In the genomic region with DNA sequence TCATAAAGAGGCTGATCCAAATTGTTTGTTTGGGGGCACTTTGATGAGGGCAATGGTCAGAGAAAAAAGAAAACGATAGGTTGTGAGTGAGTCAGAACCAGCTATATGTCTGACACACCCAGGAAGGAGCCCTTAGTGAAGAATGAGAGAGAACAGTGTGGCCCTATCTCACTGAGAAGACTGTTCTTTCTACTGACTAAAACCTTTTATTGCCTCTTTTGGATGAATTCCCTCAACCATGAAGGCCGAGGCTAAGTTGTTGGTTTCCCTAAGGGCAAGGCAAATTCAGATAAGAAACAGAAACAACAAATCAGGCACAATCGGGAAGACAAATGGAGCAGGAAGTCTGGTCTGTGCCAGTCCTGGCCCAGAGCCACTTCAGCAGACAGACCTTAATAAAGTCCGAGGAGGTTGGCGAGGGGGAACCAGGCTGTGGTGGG, we compare ENCODE assay signal across 1 cellular context.
TF ChIP-seq lines count a peak whose summit lies in the region.

No MANE protein-coding gene starts in this region.

TF ChIP-seq in SK-N-SH, 30 proteins besides CTCF, POLR2A, EP300 and RAD21 (continued from another document):
- TF ChIP-seq PBX3 (IDR thresholded peaks at IDR 0.05) (peak; percentile 75), GABPA (IDR thresholded peaks at IDR 0.05; ENCODE audit: low read depth) (no peak), SMC3 (IDR thresholded peaks at IDR 0.05; ENCODE audit: low read depth, low read length) (peak; percentile 14; the same call in 1 of the 2 replicates), MEF2A (IDR thresholded peaks at IDR 0.05; ENCODE audit: borderline replicate concordance, low read depth) (no peak), TCF12 (IDR thresholded peaks at IDR 0.05) (peak; percentile 81), RXRA (IDR thresholded peaks at IDR 0.05; ENCODE audit: borderline replicate concordance, low read depth) (peak; percentile 17; the same call in 1 of the 2 replicates), POLR2AphosphoS5 (IDR thresholded peaks at IDR 0.05; ENCODE audit: low read depth, low read length) (no peak; the same call in 1 of the 2 replicates), ELF1 (IDR thresholded peaks at IDR 0.05) (no peak), CHD2 (IDR thresholded peaks at IDR 0.05; ENCODE audit: low read length, partially characterized antibody) (peak; percentile 90), MXI1 (IDR thresholded peaks at IDR 0.05; ENCODE audit: low read depth, low read length) (peak; percentile 59; the same call in 1 of the 2 replicates), RFX5 (IDR thresholded peaks at IDR 0.05; ENCODE audit: low read length) (no peak), YY1 (IDR thresholded peaks at IDR 0.05; ENCODE audit: low read depth) (no peak), EZH2phosphoT487 (IDR thresholded peaks at IDR 0.05; ENCODE audit: borderline replicate concordance, low read depth) (no peak)
- TF ChIP-seq, protein P1, sequence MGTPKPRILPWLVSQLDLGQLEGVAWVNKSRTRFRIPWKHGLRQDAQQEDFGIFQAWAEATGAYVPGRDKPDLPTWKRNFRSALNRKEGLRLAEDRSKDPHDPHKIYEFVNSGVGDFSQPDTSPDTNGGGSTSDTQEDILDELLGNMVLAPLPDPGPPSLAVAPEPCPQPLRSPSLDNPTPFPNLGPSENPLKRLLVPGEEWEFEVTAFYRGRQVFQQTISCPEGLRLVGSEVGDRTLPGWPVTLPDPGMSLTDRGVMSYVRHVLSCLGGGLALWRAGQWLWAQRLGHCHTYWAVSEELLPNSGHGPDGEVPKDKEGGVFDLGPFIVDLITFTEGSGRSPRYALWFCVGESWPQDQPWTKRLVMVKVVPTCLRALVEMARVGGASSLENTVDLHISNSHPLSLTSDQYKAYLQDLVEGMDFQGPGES (IDR thresholded peaks at IDR 0.05; ENCODE audit: low read depth, low read length): no peak
- TF ChIP-seq, protein P2, sequence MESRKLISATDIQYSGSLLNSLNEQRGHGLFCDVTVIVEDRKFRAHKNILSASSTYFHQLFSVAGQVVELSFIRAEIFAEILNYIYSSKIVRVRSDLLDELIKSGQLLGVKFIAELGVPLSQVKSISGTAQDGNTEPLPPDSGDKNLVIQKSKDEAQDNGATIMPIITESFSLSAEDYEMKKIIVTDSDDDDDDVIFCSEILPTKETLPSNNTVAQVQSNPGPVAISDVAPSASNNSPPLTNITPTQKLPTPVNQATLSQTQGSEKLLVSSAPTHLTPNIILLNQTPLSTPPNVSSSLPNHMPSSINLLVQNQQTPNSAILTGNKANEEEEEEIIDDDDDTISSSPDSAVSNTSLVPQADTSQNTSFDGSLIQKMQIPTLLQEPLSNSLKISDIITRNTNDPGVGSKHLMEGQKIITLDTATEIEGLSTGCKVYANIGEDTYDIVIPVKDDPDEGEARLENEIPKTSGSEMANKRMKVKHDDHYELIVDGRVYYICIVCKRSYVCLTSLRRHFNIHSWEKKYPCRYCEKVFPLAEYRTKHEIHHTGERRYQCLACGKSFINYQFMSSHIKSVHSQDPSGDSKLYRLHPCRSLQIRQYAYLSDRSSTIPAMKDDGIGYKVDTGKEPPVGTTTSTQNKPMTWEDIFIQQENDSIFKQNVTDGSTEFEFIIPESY (IDR thresholded peaks at IDR 0.05; ENCODE audit: borderline replicate concordance, low read depth): no peak
